In the genomic region with DNA sequence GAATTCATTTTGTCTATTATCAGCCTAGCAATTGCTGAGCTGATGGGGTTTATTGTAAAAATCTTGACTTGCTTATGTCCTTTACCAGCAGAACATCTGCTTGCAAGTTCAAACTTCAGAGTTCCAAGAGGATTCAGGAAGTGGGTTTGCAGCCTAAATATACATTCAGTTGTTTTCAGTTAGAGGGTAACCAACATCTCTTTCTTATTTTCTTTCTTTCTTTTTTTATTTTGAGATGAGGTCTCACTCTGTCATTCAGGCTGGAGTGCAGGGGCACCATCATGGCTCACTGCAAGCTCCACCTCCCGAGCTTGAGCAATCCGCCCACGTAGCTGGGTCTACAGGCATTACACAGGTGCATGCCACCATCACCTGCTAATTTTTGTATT, we compare ENCODE assay signal across 18 cellular contexts.
"Had no signal": no experiment of that assay in that cellular context is flagged by ENCODE, and none has a peak within 500 bp of the region (broad histone marks: within the 10 kb centered on the region; RNA-seq: fewer than 3 reads in every experiment).

No MANE protein-coding gene starts in this region.

- H3K9me3 ChIP-seq: body of pancreas, mucosa of descending colon, upper lobe of right lung had no signal

- H3K36me3 ChIP-seq: heart right ventricle, upper lobe of right lung had no signal

- H3K4me1 ChIP-seq: body of pancreas, heart right ventricle, upper lobe of right lung had no signal

- H3K27ac ChIP-seq: body of pancreas, heart right ventricle, skin epidermis, upper lobe of right lung had no signal

- H3K27me3 ChIP-seq: body of pancreas, heart right ventricle, upper lobe of right lung had no signal

- DNase-seq: activated CD4-positive, alpha-beta T cell treated with anti-CD3 and anti-CD28 coated beads, Interleukin-2, amount 50 U/mL, for 1 hour; activated CD4-positive, CD25-positive, alpha-beta regulatory T cell; activated naive CD4-positive, alpha-beta T cell treated with anti-CD3 and anti-CD28 coated beads, Interleukin-2, amount 10 ng/mL, durations not matched to agents 7 days and 5 days; activated T-cell treated with anti-CD3 and anti-CD28 coated beads, Interleukin-2, amount 50 U/mL, for 1 hour; body of pancreas; central memory CD4-positive, alpha-beta T cell; effector memory CD8-positive, alpha-beta T cell; heart right ventricle; left cardiac atrium; mucosa of descending colon; naive thymus-derived CD4-positive, alpha-beta T cell; stimulated activated CD4-positive, alpha-beta T cell treated with anti-CD3 and anti-CD28 coated beads, Interleukin-15, amount 100 ng/mL, for 24 hours; stimulated activated CD4-positive, alpha-beta T cell treated with anti-CD3 and anti-CD28 coated beads, Interleukin-4, amount 100 ng/mL, for 1 hour; stimulated activated naive B cell treated with anti-CD40 and anti-IgM and Interleukin-4, amounts not matched to agents 10 μg/mL and 1 μg/mL and 100 μg/mL, for 72 hours; substantia nigra; upper lobe of right lung had no signal

- H3K4me3 ChIP-seq: body of pancreas, heart right ventricle, lung, mucosa of descending colon, skin epidermis, upper lobe of right lung had no signal
